In genomic region chr12:107894589-107894988, GRCh38 we compare ENCODE assay signal across 25 cellular contexts.
"Had no signal": no experiment of that assay in that cellular context is flagged by ENCODE, and none has a peak within 500 bp of the region (broad histone marks: within the 10 kb centered on the region; RNA-seq: fewer than 3 reads in every experiment).

No MANE protein-coding gene starts in this region.

- H3K4me1 ChIP-seq: gastroesophageal sphincter, psoas muscle, tibial artery had no signal

- H3K9me3 Mint-ChIP-seq: activated naive CD4-positive, alpha-beta T cell treated with anti-CD3 and anti-CD28 coated beads, Interleukin-2, amount 50 U/mL, for 24 hours; brain; dendritic cell treated with granulocyte-macrophage colony-stimulating factor and Interleukin-4, amounts not matched to agents 40 ng/mL and 50 ng/mL, for 4 days; nephron; stimulated activated effector memory CD8-positive, alpha-beta T cell treated with anti-CD3 and anti-CD28 coated beads, Interleukin-12 subunit alpha, Interleukin-12 subunit beta, amount 100 ng/mL, for 72 hours; stimulated activated naive CD8-positive, alpha-beta T cell treated with anti-CD3 and anti-CD28 coated beads, Interleukin-15, amount 100 ng/mL, for 72 hours; WTC11 had no signal

- H3K4me3 ChIP-seq: gastroesophageal sphincter, ovary, psoas muscle, skin epidermis, tibial artery had no signal

- ATAC-seq: gastroesophageal sphincter; left ventricle myocardium superior; psoas muscle; right cardiac atrium; stimulated activated effector memory CD8-positive, alpha-beta T cell treated with anti-CD3 and anti-CD28 coated beads, Interleukin-12 subunit alpha, Interleukin-12 subunit beta, amount 100 ng/mL, for 72 hours; stimulated activated naive CD8-positive, alpha-beta T cell treated with anti-CD3 and anti-CD28 coated beads, Interleukin-15, amount 100 ng/mL, for 72 hours; WTC11 had no signal

- H3K36me3 Mint-ChIP-seq: activated naive CD4-positive, alpha-beta T cell treated with anti-CD3 and anti-CD28 coated beads, Interleukin-2, amount 50 U/mL, for 24 hours; brain; stimulated activated effector memory CD8-positive, alpha-beta T cell treated with anti-CD3 and anti-CD28 coated beads, Interleukin-12 subunit alpha, Interleukin-12 subunit beta, amount 100 ng/mL, for 72 hours; WTC11 had no signal

- H3K27ac Mint-ChIP-seq: activated naive CD4-positive, alpha-beta T cell treated with anti-CD3 and anti-CD28 coated beads, Interleukin-2, amount 50 U/mL, for 24 hours; brain; dendritic cell treated with granulocyte-macrophage colony-stimulating factor and Interleukin-4, amounts not matched to agents 40 ng/mL and 50 ng/mL, for 4 days; nephron; stimulated activated effector memory CD8-positive, alpha-beta T cell treated with anti-CD3 and anti-CD28 coated beads, Interleukin-12 subunit alpha, Interleukin-12 subunit beta, amount 100 ng/mL, for 72 hours; stimulated activated naive CD8-positive, alpha-beta T cell treated with anti-CD3 and anti-CD28 coated beads, Interleukin-15, amount 100 ng/mL, for 72 hours; WTC11 had no signal

- H3K9me3 ChIP-seq: gastroesophageal sphincter, neutrophil, ovary, psoas muscle, tibial artery had no signal

- H3K4me3 Mint-ChIP-seq: activated naive CD4-positive, alpha-beta T cell treated with anti-CD3 and anti-CD28 coated beads, Interleukin-2, amount 50 U/mL, for 24 hours; brain; dendritic cell treated with granulocyte-macrophage colony-stimulating factor and Interleukin-4, amounts not matched to agents 40 ng/mL and 50 ng/mL, for 4 days; nephron; stimulated activated effector memory CD8-positive, alpha-beta T cell treated with anti-CD3 and anti-CD28 coated beads, Interleukin-12 subunit alpha, Interleukin-12 subunit beta, amount 100 ng/mL, for 72 hours; stimulated activated naive CD8-positive, alpha-beta T cell treated with anti-CD3 and anti-CD28 coated beads, Interleukin-15, amount 100 ng/mL, for 72 hours; WTC11 had no signal

- H3K36me3 ChIP-seq: gastroesophageal sphincter, neutrophil, ovary, tibial artery had no signal

- H3K27ac ChIP-seq: gastroesophageal sphincter, neutrophil, ovary, psoas muscle, skin epidermis, tibial artery had no signal

- H3K4me1 Mint-ChIP-seq: activated naive CD4-positive, alpha-beta T cell treated with anti-CD3 and anti-CD28 coated beads, Interleukin-2, amount 50 U/mL, for 24 hours; brain; nephron; stimulated activated effector memory CD8-positive, alpha-beta T cell treated with anti-CD3 and anti-CD28 coated beads, Interleukin-12 subunit alpha, Interleukin-12 subunit beta, amount 100 ng/mL, for 72 hours; stimulated activated naive CD8-positive, alpha-beta T cell treated with anti-CD3 and anti-CD28 coated beads, Interleukin-15, amount 100 ng/mL, for 72 hours; WTC11 had no signal

- DNase-seq: activated gamma-delta T cell treated with Interleukin-2 at 50 U/mL for 16 hours; activated T-cell treated with anti-CD3 and anti-CD28 coated beads, Interleukin-2, amount 50 U/mL, for 1 hour; anterior cingulate cortex; caudate nucleus; effector CD8-positive, alpha-beta T cell; erythroblast; hypothalamus; left ventricle myocardium superior; mammary epithelial cell; ovary; psoas muscle; right cardiac atrium; stimulated activated CD4-positive, alpha-beta T cell treated with anti-CD3 and anti-CD28 coated beads, Interleukin-2, amount 100 ng/mL, for 24 hours; stimulated activated naive CD8-positive, alpha-beta T cell treated with anti-CD3 and anti-CD28 coated beads, Interleukin-15, amount 100 ng/mL, for 72 hours; T-helper 9 cell; tibial artery had no signal

- H3K27me3 ChIP-seq: neutrophil, ovary had no signal
